ENCODE assay signal across 20 cellular contexts in genomic region chr19:51931921-51932320, GRCh38. TPM values are rescaled to one million over a fixed set of nuclear protein-coding genes. Genes with fewer than 3 reads are reported as not detected.
DNase-seq lines count a peak whose midpoint lies in the region; ATAC-seq and TF ChIP-seq lines count a peak whose summit lies in the region.
"Had no signal": no experiment of that assay in that cellular context is flagged by ENCODE, and none has a peak within 500 bp of the region (broad histone marks: within the 10 kb centered on the region; RNA-seq: fewer than 3 reads in every experiment).

No MANE protein-coding gene starts in this region.

- H3K4me3 Mint-ChIP-seq in IgD-negative memory B cell (peak overlapping the region in 1 of 4 donors; percentile 4), WTC11 (no peak overlapping the region), HFFc6 (no peak overlapping the region)
- H3K4me3 Mint-ChIP-seq: CD4-positive, CD25-positive, alpha-beta regulatory T cell; H9 had no signal

- no peaks in the 10 kb centered on the region for H3K27me3 ChIP-seq in liver (ENCODE audit: control insufficient read depth in 4 of 4, insufficient read depth in 4 of 4, low read length in 3 of 4)
- H3K27me3 ChIP-seq: BE2C had no signal

- CTCF ChIA-PET in WTC11 (lab: Charles Lee): interaction anchor here (0.6 to 0.7 kb wide), 3 partner anchors 24 to 518 kb away, joined by 3 to 5 read pairs (median 3); partner anchors contain the start of gene ZNF616

- H3K9me3 ChIP-seq in liver (ENCODE audit: control insufficient read depth in 4 of 4, low read length in 3 of 4): peaks cover 18 to 36% (median 35%) of the 10 kb centered on the region in 4 donors
- H3K9me3 ChIP-seq: BE2C had no signal

- no peak overlapping the region for H3K27ac ChIP-seq in liver (ENCODE audit: low read depth in 1 of 2, low read length in 2 of 2)

- peak overlapping the region in 2 of 3 donors; percentile 20 to 25 for H3K27ac Mint-ChIP-seq in IgD-negative memory B cell
- peak overlapping the region; percentile 36 for H3K27ac Mint-ChIP-seq in WTC11
- H3K27ac Mint-ChIP-seq in HFFc6: no peak overlapping the region
- H3K27ac Mint-ChIP-seq: CD4-positive, CD25-positive, alpha-beta regulatory T cell had no signal

- peaks cover 10 to 13% (median 12%) of the 10 kb centered on the region in 3 donors for H3K4me1 Mint-ChIP-seq in IgD-negative memory B cell
- H3K4me1 Mint-ChIP-seq in WTC11: peaks cover 21% of the 10 kb centered on the region
- H3K4me1 Mint-ChIP-seq in HFFc6 (ENCODE audit: low read depth): peaks cover 10% of the 10 kb centered on the region

- POLR2A ChIA-PET in WTC11 (lab: Charles Lee): no interaction called here

- no peak overlapping the region for H3K9ac ChIP-seq in liver (ENCODE audit: low read depth in 1 of 2, low read length in 2 of 2)

- ATAC-seq in WTC11 (0 out of 2 replicates have a peak, but pooled peaks have one; percentile 8), omental fat pad (ENCODE audit: low FRiP score) (no peak)

- peaks cover 38% of the 10 kb centered on the region for H3K36me3 Mint-ChIP-seq in IgD-negative memory B cell
- H3K36me3 Mint-ChIP-seq in WTC11: peaks cover 79% of the 10 kb centered on the region
- peaks cover 86% of the 10 kb centered on the region for H3K36me3 Mint-ChIP-seq in HFFc6 (ENCODE audit: low read depth)

- TF ChIP-seq CTCF in WTC11 (IDR thresholded peaks at IDR 0.05) (no peak), liver (IDR thresholded peaks at IDR 0.05; ENCODE audit: low read depth, low read length, missing input control) (no peak), omental fat pad (IDR thresholded peaks at IDR 0.05) (no peak), HFFc6 (IDR thresholded peaks at IDR 0.05) (no peak)

- peaks cover 19 to 62% (median 59%) of the 10 kb centered on the region in 4 donors for H3K36me3 ChIP-seq in liver (ENCODE audit: control insufficient read depth in 4 of 4, insufficient read depth in 3 of 4, low read depth in 1 of 4, low read length in 3 of 4)

- peaks cover 3 to 7% (median 5%) of the 10 kb centered on the region in 4 donors for H3K4me1 ChIP-seq in liver (ENCODE audit: control insufficient read depth in 4 of 4, insufficient read depth in 4 of 4, low read length in 3 of 4)

- H3K9me3 Mint-ChIP-seq in IgD-negative memory B cell (peaks cover 17 to 34% (median 28%) of the 10 kb centered on the region in 3 donors), WTC11 (no peaks in the 10 kb centered on the region; the same call in 1 of the 2 replicates), HFFc6 (peaks cover 28% of the 10 kb centered on the region)

- peak overlapping the region in 2 of 3 donors; percentile 34 to 48 for H3K4me3 ChIP-seq in liver (ENCODE audit: low read depth in 1 of 3, low read length in 3 of 3)

- no peak for TF ChIP-seq RAD21 in liver (IDR thresholded peaks at IDR 0.05)

- DNase-seq in WTC11 (ENCODE audit: low spot score): no peak
- DNase-seq in omental fat pad (ENCODE audit: low spot score): no peak
- DNase-seq in globus pallidus (ENCODE audit: low spot score): no peak
- DNase-seq in KG1 (lab: John Stamatoyannopoulos, UW): no peak
- DNase-seq in HFFc6: no peak
- DNase-seq: ACHN; BE2C; C1 segment of cervical spinal cord; CD4-positive, CD25-positive, alpha-beta regulatory T cell; CD8-positive, alpha-beta memory T cell; COR-L47; DMS 273 treated with DMSO at 0.1 percent for 48 hours; DMS53; DND-41; EL; H9; IMR-90; KBM-7 had no signal

- H3K27me3 Mint-ChIP-seq in IgD-negative memory B cell (no peaks in the 10 kb centered on the region), WTC11 (ENCODE audit: low read depth) (no peaks in the 10 kb centered on the region), HFFc6 (ENCODE audit: insufficient read depth) (no peaks in the 10 kb centered on the region)
- H3K27me3 Mint-ChIP-seq: CD4-positive, CD25-positive, alpha-beta regulatory T cell; CD8-positive, alpha-beta memory T cell had no signal

- 97% methylated on average over 8 of the region's 8 CpGs for WGBS in liver

TF ChIP-seq in WTC11, 78 proteins besides CTCF, POLR2A, EP300 and RAD21 (continues in another document):
- TF ChIP-seq NFATC4 (CRISPR knock-in tag; IDR thresholded peaks at IDR 0.05) (no peak), SMAD4 (CRISPR knock-in tag; IDR thresholded peaks at IDR 0.05) (no peak), STAT6 (CRISPR knock-in tag; conservative IDR thresholded peaks at IDR 0.05; ENCODE audit: low read depth) (no peak), ZNF232 (CRISPR knock-in tag; IDR thresholded peaks at IDR 0.05) (no peak), SOX15 (CRISPR knock-in tag; IDR thresholded peaks at IDR 0.05) (no peak), JAZF1 (CRISPR knock-in tag; IDR thresholded peaks at IDR 0.05) (no peak), NFYB (CRISPR knock-in tag; conservative IDR thresholded peaks at IDR 0.05; ENCODE audit: low read depth) (no peak), CREM (CRISPR knock-in tag; IDR thresholded peaks at IDR 0.05) (no peak)

TF ChIP-seq in liver, 16 proteins besides CTCF, POLR2A, EP300 and RAD21:
- TF ChIP-seq YY1 (IDR thresholded peaks at IDR 0.05) (no peak), SP1 (IDR thresholded peaks at IDR 0.05) (no peak), FOXA1 (IDR thresholded peaks at IDR 0.05) (no peak), NR2F2 (IDR thresholded peaks at IDR 0.05) (no peak), HNF4A (conservative IDR thresholded peaks at IDR 0.05) (no peak), TAF1 (conservative IDR thresholded peaks at IDR 0.05) (no peak), HNF4G (IDR thresholded peaks at IDR 0.05) (no peak), ATF3 (IDR thresholded peaks at IDR 0.05) (no peak), MAX (IDR thresholded peaks at IDR 0.05) (no peak)

RNA-seq across cellular contexts. Expression of gene ZNF613, which starts 4.6 kb away (rescaled TPM):
- 4.6 TPM for polyA plus RNA-seq in IgD-negative memory B cell
- 11.5 to 16.5 TPM (median 13.7 TPM) in 3 replicates for total RNA-seq in WTC11 (2021)
- total RNA-seq in liver: 1 to 10 TPM; 2.6 to 2.8 TPM
- polyA plus RNA-seq in liver: 1 to 10 TPM; 1.1 to 1.3 TPM
- total RNA-seq in omental fat pad: 1 to 10 TPM; 2.7 to 9.0 (median 6.1) TPM
- 1 to 10 TPM; 2.7 to 5.4 (median 3.8) TPM for total RNA-seq in HFFc6 (2021; fragmentation: NEBNext Ultra II Directional; extraction: Animal tissue kit (Norgen Biotek cat#: 25700))

RNA-seq across cellular contexts. Expression of gene ZNF649, which starts 27.1 kb away (rescaled TPM):
- 9.8 TPM for polyA plus RNA-seq in IgD-negative memory B cell
- 55.6 to 64.7 TPM (median 56.0 TPM) in 3 replicates for total RNA-seq in WTC11 (2021)
- 1 to 10 TPM; 4.2 to 5.0 TPM for total RNA-seq in liver
- polyA plus RNA-seq in liver: 1 to 10 TPM in 1 of 2 donors, under 1 TPM in 1; 0.83 to 1.9 TPM
- total RNA-seq in omental fat pad: 10 to 100 TPM in 2 of 4 donors, 1 to 10 TPM in 2; 8.2 to 13.3 (median 10.6) TPM
- 1 to 10 TPM; 2.9 to 4.4 (median 4.1) TPM for total RNA-seq in HFFc6 (2021; fragmentation: NEBNext Ultra II Directional; extraction: Animal tissue kit (Norgen Biotek cat#: 25700))

RNA-seq across cellular contexts. Expression of gene ZNF577, which starts 44.2 kb away (rescaled TPM):
- polyA plus RNA-seq in IgD-negative memory B cell (4.4 TPM), liver (1 to 10 TPM; 2.0 to 2.6 TPM)
- total RNA-seq in WTC11 (2021) (41.0 to 45.2 TPM (median 41.5 TPM) in 3 replicates), liver (1 to 10 TPM; 3.1 to 5.4 TPM), omental fat pad (10 to 100 TPM; 10.4 to 26.6 (median 12.5) TPM)
- total RNA-seq in HFFc6 (2021; fragmentation: NEBNext Ultra II Directional; extraction: Animal tissue kit (Norgen Biotek cat#: 25700)): 1 to 10 TPM; 1.7 to 2.0 (median 1.8) TPM

RNA-seq across cellular contexts. Expression of gene ZNF350, which starts 54.7 kb away (rescaled TPM):
- polyA plus RNA-seq in IgD-negative memory B cell (18.9 TPM), liver (1 to 10 TPM; 2.1 to 3.6 TPM)
- total RNA-seq in WTC11 (2021) (5.5 to 8.1 TPM (median 6.9 TPM) in 3 replicates), liver (1 to 10 TPM; 3.7 to 4.9 TPM), omental fat pad (10 to 100 TPM in 1 of 4 donors, 1 to 10 TPM in 3; 8.3 to 15.4 (median 8.7) TPM)
- total RNA-seq in HFFc6 (2021; fragmentation: NEBNext Ultra II Directional; extraction: Animal tissue kit (Norgen Biotek cat#: 25700)): 1 to 10 TPM; 4.8 to 7.0 (median 5.6) TPM
